ENCODE assay signal across 1 cellular context in genomic region chr16:23584186-23585076, GRCh38.
TF ChIP-seq lines count a peak whose summit lies in the region.

No MANE protein-coding gene starts in this region.

TF ChIP-seq in IMR-90, 13 proteins besides CTCF, POLR2A, EP300 and RAD21:
- TF ChIP-seq MAFK (IDR thresholded peaks at IDR 0.05; ENCODE audit: low read depth, low read length) (peak; percentile 21; the same call in 1 of the 2 replicates), RCOR1 (IDR thresholded peaks at IDR 0.05; ENCODE audit: insufficient replicate concordance, low read length) (no peak)
TF ChIP-seq in IMR-90: peak in this region for 1.
